Comparison of ENCODE assay signal across 8 cellular contexts in genomic region chr2:130181338-130181879, GRCh38. TPM values are rescaled to one million over a fixed set of nuclear protein-coding genes. Genes with fewer than 3 reads are reported as not detected.
DNase-seq lines count a peak whose midpoint lies in the region; TF ChIP-seq lines count a peak whose summit lies in the region.

Gene SMPD4, minus strand, starts transcription at chr2:130181602. Its CDS starts 5,010 bp downstream, at chr2:130176592.

- no peaks in the 10 kb centered on the region for H3K9me2 ChIP-seq in MM.1S (replicated peaks; ENCODE audit: insufficient read depth, low read length)
- H3K9me2 ChIP-seq in neural cell (ENCODE audit: insufficient read depth, low read length): no peaks in the 10 kb centered on the region

- H4K20me1 ChIP-seq in MM.1S (ENCODE audit: insufficient read depth, low read length) (no peaks in the 10 kb centered on the region; the same call in 1 of the 2 replicates), neural cell (ENCODE audit: insufficient read depth) (no peaks in the 10 kb centered on the region)

- 0 to 1% (median 0%) methylated on average over 44 to 55 of the region's 55 CpGs for WGBS in stomach, 5 donors

- H3K9me3 ChIP-seq in HAP-1: no peaks in the 10 kb centered on the region
- H3K9me3 ChIP-seq in MM.1S (replicated peaks; ENCODE audit: insufficient read depth, low read length): no peaks in the 10 kb centered on the region
- no peaks in the 10 kb centered on the region for H3K9me3 ChIP-seq in neural cell (ENCODE audit: low read length)
- H3K9me3 ChIP-seq in stomach: no peaks in the 10 kb centered on the region

- TF ChIP-seq EP300 in neural cell (conservative IDR thresholded peaks at IDR 0.05; ENCODE audit: poor library complexity, severe bottlenecking): no peak
- no peak for TF ChIP-seq EP300 in stomach (IDR thresholded peaks at IDR 0.05)

- TF ChIP-seq CTCF in MM.1S (IDR thresholded peaks at IDR 0.05; ENCODE audit: low read length): no peak
- no peak for TF ChIP-seq CTCF in neural cell (IDR thresholded peaks at IDR 0.05; ENCODE audit: poor library complexity, severe bottlenecking)
- peak in 1 of 7 experiments; percentile 4 for TF ChIP-seq CTCF in stomach (IDR thresholded peaks at IDR 0.05)

- peaks cover 6% of the 10 kb centered on the region; the same call in 1 of the 2 replicates for H3K36me3 ChIP-seq in HAP-1 (replicated peaks)
- H3K36me3 ChIP-seq in MM.1S (replicated peaks; ENCODE audit: insufficient read depth, low read length): no peaks in the 10 kb centered on the region
- H3K36me3 ChIP-seq in neural cell (ENCODE audit: insufficient read depth, low read length): no peaks in the 10 kb centered on the region
- H3K36me3 ChIP-seq in stomach: peaks cover 0 to 19% (median 5%) of the 10 kb centered on the region in 4 donors

- TF ChIP-seq POLR2A in stomach (IDR thresholded peaks at IDR 0.05): no peak

- H3K27me3 ChIP-seq in HAP-1 (ENCODE audit: low read depth) (no peaks in the 10 kb centered on the region), MM.1S (replicated peaks; ENCODE audit: insufficient read depth, low read length) (no peaks in the 10 kb centered on the region), neural cell (ENCODE audit: insufficient read depth, low read depth, low read length) (no peaks in the 10 kb centered on the region), stomach (no peaks in the 10 kb centered on the region)

- H3K4me3 ChIP-seq in HAP-1 (peak within 1 kb of the TSS; percentile 94), MM.1S (ENCODE audit: low read length) (peak within 1 kb of the TSS; percentile 100), neural cell (ENCODE audit: low read length) (peak within 1 kb of the TSS; percentile 95), stomach (peak within 1 kb of the TSS; percentile 93 to 99 (median 94))

- H3K4me2 ChIP-seq in MM.1S (ENCODE audit: low read depth, low read length) (peak within 1 kb of the TSS; percentile 73), neural cell (ENCODE audit: low read length) (peak within 1 kb of the TSS; percentile 65)

- H3F3A ChIP-seq in MM.1S (ENCODE audit: insufficient read depth, low read length): no peaks in the 10 kb centered on the region
- H3F3A ChIP-seq in neural cell (ENCODE audit: insufficient read depth, low read length, poor library complexity, severe bottlenecking): no peaks in the 10 kb centered on the region

- intact Hi-C loops in stomach (cut with DNase I; ENCODE audit: low total_unique reads): loop anchor here (10.0 kb wide), 2 partner anchors 153 to 1303 kb away; no protein-coding TSS in a partner anchor

- TF ChIP-seq RAD21 in neural cell (conservative IDR thresholded peaks at IDR 0.05): no peak

- H3K79me2 ChIP-seq in MM.1S (ENCODE audit: low read length) (peaks cover 78% of the 10 kb centered on the region), neural cell (replicated peaks; ENCODE audit: insufficient read depth, low read length) (peaks cover 24% of the 10 kb centered on the region)

- no peaks in the 10 kb centered on the region for H3K4me1 ChIP-seq in HAP-1
- no peaks in the 10 kb centered on the region for H3K4me1 ChIP-seq in MM.1S (ENCODE audit: low read length)
- H3K4me1 ChIP-seq in stomach: peaks cover 21 to 42% (median 37%) of the 10 kb centered on the region in 4 donors

- peak within 1 kb of the TSS; percentile 82 for H2AFZ ChIP-seq in MM.1S (ENCODE audit: low read length)
- peak within 1 kb of the TSS; percentile 51 for H2AFZ ChIP-seq in neural cell (ENCODE audit: low read depth, low read length)

- in situ Hi-C loops in HAP-1 (cut with MboI; ENCODE audit: low sequenced_read_pairs): loop anchor here (5.0 to 25.0 kb wide), 2 partner anchors 151 to 906 kb away; partner anchors contain the start of gene FAM168B

- H3K9ac ChIP-seq in MM.1S (ENCODE audit: low read length): peak within 1 kb of the TSS; percentile 97
- peak within 1 kb of the TSS; percentile 87 for H3K9ac ChIP-seq in neural cell (ENCODE audit: low read length)

- H3K27ac ChIP-seq in MM.1S (ENCODE audit: low read length): peak within 1 kb of the TSS; percentile 84
- peak within 1 kb of the TSS; percentile 83 for H3K27ac ChIP-seq in neural cell (ENCODE audit: low read length)
- peak within 1 kb of the TSS; percentile 89 to 96 (median 90) for H3K27ac ChIP-seq in stomach

- DNase-seq in ELF-1 (ENCODE audit: low read depth, low spot score) (peak; percentile 96), HAP-1 (ENCODE audit: low spot score in 2 of 2) (peak; percentile 86 to 97), MM.1S (peak; percentile 96), SIG-M5 (lab: John Stamatoyannopoulos, UW) (peak; percentile 63), activated gamma-delta T cell (lab: John Stamatoyannopoulos, UW) (peak; percentile 97), fibroblast of the conjunctiva (ENCODE audit: low read depth) (peak; percentile 88), stomach (peak; percentile 98)

TF ChIP-seq in neural cell, 6 proteins besides CTCF, POLR2A, EP300 and RAD21:
- no peak for TF ChIP-seq EZH2 (IDR thresholded peaks at IDR 0.05; ENCODE audit: borderline replicate concordance, insufficient read depth, low read length, poor library complexity, severe bottlenecking)
- no peak for TF ChIP-seq SMC3 (conservative IDR thresholded peaks at IDR 0.05; ENCODE audit: poor library complexity)
- peak; percentile 85 for TF ChIP-seq POLR2AphosphoS5 (IDR thresholded peaks at IDR 0.05)
- TF ChIP-seq REST (IDR thresholded peaks at IDR 0.05; ENCODE audit: borderline replicate concordance): peak; percentile 38
- peak; percentile 90 for TF ChIP-seq MXI1 (conservative IDR thresholded peaks at IDR 0.05; ENCODE audit: poor library complexity, severe bottlenecking)
- peak; percentile 18 for TF ChIP-seq TAF1 (IDR thresholded peaks at IDR 0.05; ENCODE audit: low read depth)

RNA-seq across cellular contexts. Expression of gene SMPD4, which starts in this region (rescaled TPM):
- polyA plus RNA-seq in neural cell: 40.6 and 56.1 TPM in 2 replicates
- 29.3 and 31.2 TPM in 2 replicates for polyA minus RNA-seq in neural cell
- 100 to 1,000 TPM in 1 of 5 donors, 10 to 100 TPM in 4; 11.4 to 109 (median 36.8) TPM for total RNA-seq in stomach
- polyA plus RNA-seq in stomach: 10 to 100 TPM; 16.2 to 35.8 (median 19.8) TPM

Comparison
In these comparisons a context has a peak if more than half of its experiments do, and no peak if none do; other contexts are left out.
1. Peak in every context shown above with its lines: DNase-seq, H3K4me3 ChIP-seq and H3K27ac ChIP-seq.